1 cellular context compared by ENCODE assay signal in genomic region chrX:116281106-116281505, GRCh38.
TF ChIP-seq lines count a peak whose summit lies in the region.

No MANE protein-coding gene starts in this region.

TF ChIP-seq in H1, 55 proteins besides CTCF, POLR2A, EP300 and RAD21 (continued from another document):
- no peak for TF ChIP-seq E2F6 (IDR thresholded peaks at IDR 0.05)
- TF ChIP-seq RBBP5 (IDR thresholded peaks at IDR 0.05; ENCODE audit: borderline replicate concordance, low read depth, low read length) = no peak
- no peak for TF ChIP-seq RNF2 (IDR thresholded peaks at IDR 0.05; ENCODE audit: borderline replicate concordance, low read depth, low read length, missing control alignments, poor library complexity, severe bottlenecking)
- no peak for TF ChIP-seq SP2 (IDR thresholded peaks at IDR 0.05; ENCODE audit: low read length)
- no peak for TF ChIP-seq BACH1 (IDR thresholded peaks at IDR 0.05; ENCODE audit: low read length)
- TF ChIP-seq TAF7 (optimal IDR thresholded peaks at IDR 0.05; ENCODE audit: borderline replicate concordance, low read depth, low read length) = no peak
- no peak for TF ChIP-seq USF2 (IDR thresholded peaks at IDR 0.05; ENCODE audit: low read length)
- TF ChIP-seq CBX5 (IDR thresholded peaks at IDR 0.05; ENCODE audit: low read depth, low read length) = no peak
- no peak for TF ChIP-seq NANOG (IDR thresholded peaks at IDR 0.05; ENCODE audit: insufficient read depth, low read depth, low read length, poor library complexity, severe bottlenecking)
- TF ChIP-seq SAP30 (IDR thresholded peaks at IDR 0.05; ENCODE audit: insufficient read depth, insufficient replicate concordance, low read length) = no peak
- no peak for TF ChIP-seq CEBPB (IDR thresholded peaks at IDR 0.05; ENCODE audit: low read depth, low read length)
- no peak for TF ChIP-seq JUN (IDR thresholded peaks at IDR 0.05; ENCODE audit: low read depth, low read length)
TF ChIP-seq in H1: peak in this region for 0.
